21 cellular contexts compared by ENCODE assay signal in the genomic region with DNA sequence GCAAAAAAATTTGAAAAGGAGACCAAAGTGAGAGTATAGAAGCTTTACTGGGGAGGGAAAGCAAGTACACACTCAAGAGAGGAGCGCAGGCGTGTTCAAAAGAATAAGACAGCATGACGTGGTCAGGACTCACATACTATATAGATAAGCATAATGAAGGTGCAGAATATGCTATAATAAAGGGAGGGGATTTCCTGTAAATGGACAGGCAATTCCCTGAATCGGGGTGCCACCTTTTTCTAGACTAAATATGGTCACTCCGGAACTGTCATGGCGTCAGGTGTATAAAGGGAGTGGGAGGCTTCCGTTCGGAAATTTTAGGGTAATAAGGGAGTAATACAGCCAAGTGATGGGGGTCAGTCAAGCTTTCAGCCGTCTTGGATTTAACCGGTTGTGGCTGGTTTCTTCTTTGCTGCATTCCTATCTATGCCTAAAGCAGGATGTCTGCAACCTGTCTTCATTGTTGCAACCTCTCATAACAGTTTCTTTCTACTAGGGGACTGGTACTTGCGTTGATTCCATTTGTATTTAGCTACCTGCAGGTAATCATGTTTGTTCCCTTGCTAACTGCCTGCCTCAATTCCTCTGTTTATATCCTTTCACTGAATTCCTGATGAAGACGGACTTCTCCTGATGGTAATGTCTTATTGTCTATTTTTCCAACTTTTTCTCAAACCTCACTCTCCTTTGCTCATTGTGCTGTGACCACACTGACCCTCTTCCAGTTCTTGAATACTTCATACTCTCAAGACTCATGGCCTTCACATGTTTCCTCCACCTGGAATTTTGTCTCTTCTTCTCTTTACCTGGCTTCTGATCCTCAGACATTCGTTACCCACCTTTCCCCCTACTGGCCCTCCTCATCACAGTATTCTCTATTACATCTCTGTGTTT. TPM values are rescaled to one million over a fixed set of nuclear protein-coding genes. Genes with fewer than 3 reads are reported as not detected.
DNase-seq lines count a peak whose midpoint lies in the region; ATAC-seq, FAIRE-seq and TF ChIP-seq lines count a peak whose summit lies in the region.
"Had no signal": no experiment of that assay in that cellular context is flagged by ENCODE, and none has a peak within 500 bp of the region (broad histone marks: within the 10 kb centered on the region; RNA-seq: fewer than 3 reads in every experiment).

No MANE protein-coding gene starts in this region.

- no peak overlapping the region for H3K4me3 ChIP-seq in CD8-positive, alpha-beta memory T cell (ENCODE audit: low read length)
- H3K4me3 ChIP-seq in HUES6 (ENCODE audit: low read depth, low read length), result no peak overlapping the region
- H3K4me3 ChIP-seq in GM12878, result no peak overlapping the region
- H3K4me3 ChIP-seq: HAP-1 had no signal

- no peak for FAIRE-seq in GM12878 (lab: Jason Lieb, UNC)
- FAIRE-seq: D721Med, G401.6, GM12892 had no signal

- SMC1A ChIA-PET in GM12878 (lab: Charles Lee; ENCODE audit: uncharacterized antibody, unreplicated experiment), result no interaction called here

- POLR2A ChIA-PET in CD8-positive, alpha-beta memory T cell (lab: Charles Lee), result no interaction called here
- POLR2A ChIA-PET in GM12878 (lab: Charles Lee), result no interaction called here

- no peak for DNase-seq in CD8-positive, alpha-beta memory T cell
- DNase-seq in GM12878 (ENCODE audit: low read depth, low spot score), result no peak
- no peak for DNase-seq in neural crest cell (ENCODE audit: low read depth, low spot score)
- DNase-seq in nucleus accumbens (lab: John Stamatoyannopoulos, UW), result no peak
- no peak for DNase-seq in AG08395 (ENCODE audit: low spot score)
- DNase-seq in HuH-7 (ENCODE audit: low spot score), result no peak
- no peak for DNase-seq in COLO668 (lab: John Stamatoyannopoulos, UW; ENCODE audit: unreplicated experiment)
- DNase-seq: ACHN; CD4-positive, alpha-beta T cell; COR-L47; DMS153; DMS79 treated with DMSO at 0.1 percent for 48 hours; EL; IMR-90; KG1 had no signal

- no peaks in the 10 kb centered on the region for H3K36me3 ChIP-seq in CD8-positive, alpha-beta memory T cell (ENCODE audit: insufficient read depth, low read length)
- H3K36me3 ChIP-seq in HUES6 (ENCODE audit: control insufficient read depth, insufficient read depth, low read length) (no peaks in the 10 kb centered on the region), GM12878 (ENCODE audit: control insufficient read depth in 2 of 2, insufficient read depth in 2 of 2, low read length in 1 of 2) (no peaks in the 10 kb centered on the region)
- H3K36me3 ChIP-seq: HAP-1 had no signal

- no peak overlapping the region for H2AFZ ChIP-seq in GM12878 (ENCODE audit: control insufficient read depth, low read depth, low read length)

- H3K27ac Mint-ChIP-seq in CD8-positive, alpha-beta memory T cell, result no peak overlapping the region
- H3K27ac Mint-ChIP-seq in neural crest cell (ENCODE audit: unreplicated experiment), result peak overlapping the region; percentile 38
- H3K27ac Mint-ChIP-seq: B cell; CD4-positive, alpha-beta T cell had no signal

- no peaks in the 10 kb centered on the region for H3K36me3 Mint-ChIP-seq in CD8-positive, alpha-beta memory T cell
- H3K36me3 Mint-ChIP-seq in neural crest cell (ENCODE audit: low read depth), result no peaks in the 10 kb centered on the region

- H3K4me1 ChIP-seq in CD8-positive, alpha-beta memory T cell (ENCODE audit: insufficient read depth, low read length), result no peaks in the 10 kb centered on the region
- H3K4me1 ChIP-seq in HUES6 (ENCODE audit: control insufficient read depth, insufficient read depth, low read length), result peaks cover 43% of the 10 kb centered on the region
- no peaks in the 10 kb centered on the region for H3K4me1 ChIP-seq in GM12878 (ENCODE audit: control insufficient read depth, insufficient read depth, low read length)

- TF ChIP-seq POLR2A in GM12878 (IDR thresholded peaks at IDR 0.05; ENCODE audit: low read depth, low read length), result no peak

- no peaks in the 10 kb centered on the region for H3K27me3 ChIP-seq in CD8-positive, alpha-beta memory T cell (ENCODE audit: insufficient read depth, low read length, poor library complexity, severe bottlenecking)
- H3K27me3 ChIP-seq in HUES6 (ENCODE audit: control insufficient read depth, insufficient read depth, low read length) (no peaks in the 10 kb centered on the region), GM12878 (replicated peaks in 1 of 2; ENCODE audit: control insufficient read depth in 2 of 2, insufficient read depth in 2 of 2, low read length in 1 of 2) (no peaks in the 10 kb centered on the region)

- RAD21 ChIA-PET in GM12878 (lab: Charles Lee; ENCODE audit: unreplicated experiment), result no interaction called here

- no TSS peak for BruUV-seq in GM12878 (replicated peaks; lab: Mats Ljungman, UMichigan)

- H3K9me3 Mint-ChIP-seq in CD8-positive, alpha-beta memory T cell, result peaks cover 0 to 12% (median 3%) of the 10 kb centered on the region in 5 donors
- H3K9me3 Mint-ChIP-seq in neural crest cell, result no peaks in the 10 kb centered on the region

- peak overlapping the region; percentile 17 for H3K9ac ChIP-seq in HUES6 (ENCODE audit: low read length)
- H3K9ac ChIP-seq in GM12878 (ENCODE audit: control insufficient read depth, insufficient read depth, low read length), result no peak overlapping the region

- no peak for ATAC-seq in GM12878

- CTCF ChIA-PET in CD8-positive, alpha-beta memory T cell (lab: Charles Lee), result no interaction called here
- CTCF ChIA-PET in GM12878 (lab: Yijun Ruan, JAX), result no interaction called here

- H3K27me3 Mint-ChIP-seq in CD8-positive, alpha-beta memory T cell, result no peaks in the 10 kb centered on the region
- H3K27me3 Mint-ChIP-seq in neural crest cell (ENCODE audit: low read depth), result no peaks in the 10 kb centered on the region
- H3K27me3 Mint-ChIP-seq: B cell; CD4-positive, alpha-beta T cell had no signal

- in situ Hi-C loops in GM12878 (cut with MboI), result no loop called here

- no peak overlapping the region for H3K4me3 Mint-ChIP-seq in CD8-positive, alpha-beta memory T cell
- H3K4me3 Mint-ChIP-seq in neural crest cell, result no peak overlapping the region
- H3K4me3 Mint-ChIP-seq: B cell; CD4-positive, alpha-beta T cell had no signal

- TF ChIP-seq RAD21 in GM12878 (IDR thresholded peaks at IDR 0.05; ENCODE audit: insufficient read depth, low read depth, low read length), result no peak

- no peaks in the 10 kb centered on the region for H3K4me1 Mint-ChIP-seq in CD8-positive, alpha-beta memory T cell
- peaks cover 9% of the 10 kb centered on the region for H3K4me1 Mint-ChIP-seq in neural crest cell
- H3K4me1 Mint-ChIP-seq: B cell had no signal

- intact Hi-C loops in GM12878 (cut with micrococcal nuclease; ENCODE audit: unreplicated experiment), result no loop called here

- no peaks in the 10 kb centered on the region for H4K20me1 ChIP-seq in GM12878 (ENCODE audit: control insufficient read depth, insufficient read depth)

- peak overlapping the region; percentile 48 for H3K27ac ChIP-seq in CD8-positive, alpha-beta memory T cell (ENCODE audit: low read depth, low read length)
- H3K27ac ChIP-seq in HUES6 (ENCODE audit: low read depth, low read length), result no peak overlapping the region
- H3K27ac ChIP-seq in GM12878 (ENCODE audit: control insufficient read depth, insufficient read depth), result no peak overlapping the region

- 33% methylated on average over 13 of the region's 13 CpGs for WGBS in GM12878 (ENCODE audit: insufficient coverage, insufficient replicate concordance, low lambda C conversion rate, missing lambda C conversion rate)

- H3K9me3 ChIP-seq in CD8-positive, alpha-beta memory T cell (ENCODE audit: low read length), result no peaks in the 10 kb centered on the region
- no peaks in the 10 kb centered on the region for H3K9me3 ChIP-seq in HUES6 (ENCODE audit: control insufficient read depth, insufficient read depth, low read depth, low read length)
- H3K9me3 ChIP-seq in GM12878 (replicated peaks; ENCODE audit: control insufficient read depth, insufficient read depth, low read length), result no peaks in the 10 kb centered on the region
- H3K9me3 ChIP-seq: HAP-1 had no signal

- TF ChIP-seq CTCF in GM12878 (IDR thresholded peaks at IDR 0.05 in 2 of 3, conservative IDR thresholded peaks at IDR 0.05 in 1 of 3; ENCODE audit: control insufficient read depth in 2 of 3, extremely low read depth in 1 of 3, insufficient read depth in 1 of 3, low read depth in 3 of 3, low read length in 3 of 3) (no peak), neural crest cell (conservative IDR thresholded peaks at IDR 0.05) (no peak)

- H3K79me2 ChIP-seq in GM12878 (ENCODE audit: control insufficient read depth, insufficient read depth, low read length), result no peaks in the 10 kb centered on the region

- H3K4me2 ChIP-seq in GM12878 (ENCODE audit: control insufficient read depth, insufficient read depth), result no peak overlapping the region

- TF ChIP-seq EP300 in GM12878 (IDR thresholded peaks at IDR 0.05; ENCODE audit: borderline replicate concordance in 1 of 2, control insufficient read depth in 1 of 2, low read depth in 2 of 2, low read length in 2 of 2), result no peak

RNA-seq across cellular contexts. Expression of gene PRR16, which starts 48.9 kb away (rescaled TPM):
- total RNA-seq in CD8-positive, alpha-beta memory T cell, result not detected
- polyA plus RNA-seq in CD8-positive, alpha-beta memory T cell, result not detected
- not detected in 2 replicates for total RNA-seq in GM12878 (2013; cell fraction: nucleolus; rRNA removed)
- total RNA-seq in GM12878 (2014; rRNA removed) (not detected in 2 replicates), GM12878 (2014; rRNA removed; fragmentation: Illumina TruSeq; extraction: Trizol) (not detected in 2 replicates), GM12878 (2021) (not detected in 2 replicates), neural crest cell (not detected in 2 replicates)
- polyA plus RNA-seq in GM12878 (2011; ENCODE audit: low read depth), result not detected
- polyA plus RNA-seq in GM12878 (2011; rRNA removed) (not detected in 2 replicates), GM12878 (2014; fragmentation: Illumina TruSeq; extraction: Trizol) (not detected in 2 replicates), GM12878 (2014; fragmentation: Nextera tagmentation; extraction: Ambion mirVana) (not detected), GM12878 (2014; rRNA removed) (not detected in 2 replicates), GM12878 (2016; fragmentation: Nextera tagmentation; extraction: Ambion mirVana) (not detected)
- polyA plus RNA-seq in GM12878 (2011; cell fraction: cytosol; rRNA removed), result not detected in 2 replicates
- polyA plus RNA-seq in GM12878 (2011; cell fraction: nucleus; rRNA removed), result not detected in 2 replicates
- not detected in 2 replicates for polyA plus RNA-seq in GM12878 (2012)
- not detected in 2 replicates for polyA minus RNA-seq in GM12878 (2011; rRNA and poly(A)+ RNA removed)
- polyA minus RNA-seq in GM12878 (2011; cell fraction: cytosol; rRNA and poly(A)+ RNA removed), result not detected in 2 replicates
- not detected in 2 replicates for polyA minus RNA-seq in GM12878 (2011; cell fraction: nucleus; rRNA and poly(A)+ RNA removed)
- total RNA-seq: B cell; CD4-positive, alpha-beta T cell had no signal
